ENCODE assay signal across 25 cellular contexts in the genomic region with DNA sequence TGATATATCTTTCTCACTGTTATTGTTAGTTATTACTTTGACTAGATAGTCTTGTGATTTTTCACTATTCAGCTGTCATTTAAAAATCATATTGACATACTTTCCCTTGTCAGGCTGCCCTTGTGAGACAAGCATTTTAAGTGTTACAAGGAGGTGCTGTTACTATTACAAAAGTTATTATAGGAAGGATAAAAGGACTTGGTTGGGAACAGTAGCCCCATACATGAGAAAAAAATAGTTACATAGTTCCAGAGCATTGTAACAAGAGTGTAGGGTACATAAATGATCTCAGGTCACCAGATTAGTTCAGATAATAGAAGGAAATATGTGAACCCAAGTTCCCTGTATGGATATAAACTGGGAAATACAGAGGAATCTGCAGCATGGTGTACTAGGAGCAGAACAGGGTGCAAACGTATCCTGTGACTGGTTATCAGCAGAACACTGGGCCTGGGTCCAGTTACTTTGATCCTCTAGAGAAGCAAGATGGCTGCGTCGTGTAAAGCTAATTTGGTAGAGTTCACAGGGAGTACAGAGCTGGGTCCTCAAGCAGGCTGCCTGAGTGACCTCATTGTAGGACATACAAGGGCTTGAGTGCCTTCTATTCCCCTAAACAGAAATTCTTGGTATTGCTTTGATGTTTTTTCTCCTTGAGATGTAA.
"Had no signal": no experiment of that assay in that cellular context is flagged by ENCODE, and none has a peak within 500 bp of the region (broad histone marks: within the 10 kb centered on the region; RNA-seq: fewer than 3 reads in every experiment).

No MANE protein-coding gene starts in this region.

- H3K9me3 ChIP-seq: ascending aorta, Peyer's patch had no signal

- DNase-seq: activated CD4-positive, alpha-beta T cell treated with anti-CD3 and anti-CD28 coated beads, Interleukin-2, amount 10 ng/mL, durations not matched to agents 24 days and 14 days; activated CD4-positive, alpha-beta T cell treated with anti-CD3 and anti-CD28 coated beads, Interleukin-2, amount 50 U/mL, for 4 hours; activated CD8-positive, alpha-beta T cell treated with anti-CD3 and anti-CD28 coated beads for 36 hours; activated gamma-delta T cell; activated naive CD4-positive, alpha-beta T cell treated with anti-CD3 and anti-CD28 coated beads for 36 hours; activated naive CD8-positive, alpha-beta T cell treated with anti-CD3 and anti-CD28 coated beads, Interleukin-2, amount 50 U/mL, for 24 hours; activated T-cell treated with anti-CD3 and anti-CD28 coated beads, Interleukin-2, amount 50 U/mL, for 1 hour; amniotic stem cell; caudate nucleus; IMR-90; NCI-H1092 treated with DMSO at 0.1 percent for 48 hours; NCI-H1417; NCI-H187 treated with DMSO at 0.1 percent for 48 hours; NCI-H2081; NCI-H2171 treated with DMSO at 0.1 percent for 48 hours; NCI-H2227 treated with DMSO at 0.1 percent for 48 hours; NCI-H524 treated with DMSO at 0.1 percent for 48 hours; NK-92 treated with Interleukin-12 subunit alpha and Interleukin-12 subunit beta, amount 100 ng/mL, for 24 hours; PC-3; Peyer's patch; RPMI8226; SW 1271; T1000 had no signal

- H3K36me3 ChIP-seq: ascending aorta, Peyer's patch had no signal

- H3K4me1 ChIP-seq: ascending aorta, Peyer's patch had no signal

- H3K27ac ChIP-seq: ascending aorta, Peyer's patch had no signal

- ATAC-seq: activated CD8-positive, alpha-beta T cell treated with anti-CD3 and anti-CD28 coated beads for 36 hours; activated naive CD8-positive, alpha-beta T cell treated with anti-CD3 and anti-CD28 coated beads, Interleukin-2, amount 50 U/mL, for 24 hours; K562; PC-3 had no signal

- H3K4me3 ChIP-seq: ascending aorta, K562, Peyer's patch had no signal

- H3K27me3 ChIP-seq: ascending aorta, Peyer's patch had no signal
